In genomic region chr16:56101480-56101879, GRCh38 we compare ENCODE assay signal across 11 cellular contexts.
"Had no signal": no experiment of that assay in that cellular context is flagged by ENCODE, and none has a peak within 500 bp of the region (broad histone marks: within the 10 kb centered on the region; RNA-seq: fewer than 3 reads in every experiment).

No MANE protein-coding gene starts in this region.

- H3K27me3 ChIP-seq: brain microvascular endothelial cell, left lung, right lobe of liver, suprapubic skin, upper lobe of left lung had no signal

- H3K36me3 ChIP-seq: brain microvascular endothelial cell, left lung, right lobe of liver, suprapubic skin, upper lobe of left lung had no signal

- H3K4me1 ChIP-seq: left lung, right lobe of liver, suprapubic skin, upper lobe of left lung had no signal

- ATAC-seq: esophagus mucosa; stimulated activated naive B cell treated with anti-CD40 and anti-IgM and Interleukin-4, amounts not matched to agents 10 μg/mL and 1 μg/mL and 100 μg/mL, for 72 hours had no signal

- H3K9me3 ChIP-seq: left lung, right lobe of liver, suprapubic skin, upper lobe of left lung had no signal

- H3K27ac ChIP-seq: brain microvascular endothelial cell, left lung, right lobe of liver, suprapubic skin, upper lobe of left lung had no signal

- H3K4me3 ChIP-seq: left lung, right lobe of liver, upper lobe of left lung had no signal

- DNase-seq: activated CD4-positive, alpha-beta T cell treated with anti-CD3 and anti-CD28 coated beads, Interleukin-2, amount 50 U/mL, for 1 hour; activated CD4-positive, CD25-positive, alpha-beta regulatory T cell; activated gamma-delta T cell; activated T-cell treated with anti-CD3 and anti-CD28 coated beads, Interleukin-2, amount 50 U/mL, for 24 hours; brain microvascular endothelial cell; left lung; stimulated activated naive B cell treated with anti-CD40 and anti-IgM and Interleukin-4, amounts not matched to agents 10 μg/mL and 1 μg/mL and 100 μg/mL, for 72 hours; upper lobe of left lung had no signal
